1 cellular context compared by ENCODE assay signal in the genomic region with DNA sequence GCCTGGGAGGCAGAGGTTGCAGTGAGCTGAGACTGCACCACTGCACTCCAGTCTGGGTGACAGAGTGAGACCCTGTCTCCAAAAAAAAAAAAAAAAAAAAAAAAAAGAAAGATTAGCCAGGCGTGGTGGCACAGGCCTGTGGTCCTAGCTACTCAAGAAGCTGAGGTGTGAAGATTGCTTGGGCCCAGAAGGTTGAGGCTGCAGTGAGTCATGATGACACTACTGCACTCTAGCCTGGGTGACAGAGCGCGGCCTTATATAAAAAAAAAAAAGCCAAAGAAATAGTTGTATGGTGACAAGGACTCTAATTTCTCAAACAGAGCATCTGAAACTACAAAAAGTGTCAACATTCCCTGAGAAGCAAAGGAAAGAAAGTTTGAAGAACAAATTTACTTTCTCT.
TF ChIP-seq lines count a peak whose summit lies in the region.

No MANE protein-coding gene starts in this region.

TF ChIP-seq in IMR-90, 13 proteins besides CTCF, POLR2A, EP300 and RAD21:
- 0 out of 2 replicates have a peak, but pooled peaks have one; percentile 6 for TF ChIP-seq FOS (IDR thresholded peaks at IDR 0.05; ENCODE audit: low read depth, low read length)
- no peak for TF ChIP-seq MXI1 (IDR thresholded peaks at IDR 0.05; ENCODE audit: borderline replicate concordance, low read depth, low read length)
- no peak for TF ChIP-seq MAFK (IDR thresholded peaks at IDR 0.05; ENCODE audit: low read depth, low read length)
